ENCODE assay signal across 8 cellular contexts in the genomic region with DNA sequence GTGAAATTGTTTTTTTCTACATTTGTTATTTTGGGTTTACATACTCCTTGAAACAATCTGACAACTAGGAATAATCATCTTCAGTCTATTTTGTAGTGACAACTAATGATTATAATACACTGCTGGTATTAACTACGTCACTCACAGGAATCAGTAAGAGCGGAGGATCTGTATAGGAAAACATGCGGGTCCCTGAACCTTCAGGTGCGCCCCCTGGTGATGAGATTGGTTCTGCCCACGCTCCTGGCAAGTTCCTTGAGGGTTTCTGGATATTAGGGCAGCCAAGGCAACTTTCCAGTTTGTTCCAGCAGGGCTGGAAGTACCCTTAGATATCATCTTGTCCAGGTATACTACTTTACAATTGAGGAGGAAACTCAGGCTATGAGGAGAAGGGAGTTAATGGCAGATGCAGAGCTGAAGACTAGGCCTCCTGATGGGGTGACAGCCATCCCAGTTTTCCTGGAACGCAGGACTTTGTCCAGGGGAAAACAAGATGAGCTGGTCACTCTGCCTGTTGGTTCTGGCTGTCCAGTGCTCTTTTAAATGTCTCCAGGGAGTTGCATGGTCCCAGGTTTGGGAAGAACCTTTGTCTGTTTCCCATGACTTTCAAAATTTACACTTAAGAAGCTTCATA. TPM values are rescaled to one million over a fixed set of nuclear protein-coding genes. Genes with fewer than 3 reads are reported as not detected.
DNase-seq lines count a peak whose midpoint lies in the region; ATAC-seq and TF ChIP-seq lines count a peak whose summit lies in the region.

No MANE protein-coding gene starts in this region.

- H2AFZ ChIP-seq in Karpas-422 (ENCODE audit: low read length) = no peak overlapping the region

- TF ChIP-seq EP300 in ovary (IDR thresholded peaks at IDR 0.05) = no peak

- no peaks in the 10 kb centered on the region for H3K36me3 Mint-ChIP-seq in activated T-helper 2 cell treated with anti-CD3 and anti-CD28 coated beads, Interferon-gamma antibody, Interleukin-2, Interleukin-4, amounts not matched to agents 10 μg/mL and 5 μg/mL and 100 μg/mL, durations not matched to agents 14 hours and 24 hours and 36 hours (ENCODE audit: low read depth)

- no peaks in the 10 kb centered on the region for H3K4me1 ChIP-seq in Karpas-422 (ENCODE audit: low read length)
- no peaks in the 10 kb centered on the region for H3K4me1 ChIP-seq in SJCRH30
- no peaks in the 10 kb centered on the region for H3K4me1 ChIP-seq in ovary (ENCODE audit: insufficient read depth)
- no peaks in the 10 kb centered on the region for H3K4me1 ChIP-seq in tibial artery

- H3K4me3 ChIP-seq in Karpas-422 (ENCODE audit: low read length) (no peak overlapping the region), SJCRH30 (no peak overlapping the region), foreskin fibroblast (ENCODE audit: low read depth in 1 of 2, low read length in 2 of 2) (no peak overlapping the region), ovary (no peak overlapping the region), tibial artery (no peak overlapping the region)

- H3K9me3 Mint-ChIP-seq in activated T-helper 2 cell treated with anti-CD3 and anti-CD28 coated beads, Interferon-gamma antibody, Interleukin-2, Interleukin-4, amounts not matched to agents 10 μg/mL and 5 μg/mL and 100 μg/mL, durations not matched to agents 14 hours and 24 hours and 36 hours = no peaks in the 10 kb centered on the region

- no peaks in the 10 kb centered on the region for H3K27me3 Mint-ChIP-seq in activated T-helper 2 cell treated with anti-CD3 and anti-CD28 coated beads, Interferon-gamma antibody, Interleukin-2, Interleukin-4, amounts not matched to agents 10 μg/mL and 5 μg/mL and 100 μg/mL, durations not matched to agents 14 hours and 24 hours and 36 hours (ENCODE audit: low read depth)

- H3K4me3 Mint-ChIP-seq in activated T-helper 2 cell treated with anti-CD3 and anti-CD28 coated beads, Interferon-gamma antibody, Interleukin-2, Interleukin-4, amounts not matched to agents 10 μg/mL and 5 μg/mL and 100 μg/mL, durations not matched to agents 14 hours and 24 hours and 36 hours (ENCODE audit: low read depth) = no peak overlapping the region

- no peak for ATAC-seq in GM18505 (IDR thresholded peaks at IDR 0.05; ENCODE audit: unreplicated experiment)

- H3K79me2 ChIP-seq in Karpas-422 (ENCODE audit: low read length) = no peaks in the 10 kb centered on the region

- H3K9me2 ChIP-seq in Karpas-422 (replicated peaks; ENCODE audit: insufficient read depth, low read length) = no peaks in the 10 kb centered on the region

- H3K27ac ChIP-seq in Karpas-422 (ENCODE audit: low read length) (no peak overlapping the region), SJCRH30 (no peak overlapping the region), ovary (no peak overlapping the region), tibial artery (no peak overlapping the region)

- H3K36me3 ChIP-seq in Karpas-422 (ENCODE audit: insufficient read depth, low read length) (no peaks in the 10 kb centered on the region), SJCRH30 (no peaks in the 10 kb centered on the region), ovary (no peaks in the 10 kb centered on the region), tibial artery (no peaks in the 10 kb centered on the region)

- H3K9me3 ChIP-seq in Karpas-422 (ENCODE audit: low read length) (no peaks in the 10 kb centered on the region), SJCRH30 (replicated peaks) (no peaks in the 10 kb centered on the region), ovary (no peaks in the 10 kb centered on the region), tibial artery (no peaks in the 10 kb centered on the region)

- TF ChIP-seq CTCF in foreskin fibroblast (IDR thresholded peaks at IDR 0.05; ENCODE audit: low read depth, low read length) = peak; percentile 93
- peak in 2 of 3 donors; percentile 38 to 52 for TF ChIP-seq CTCF in ovary (IDR thresholded peaks at IDR 0.05)
- TF ChIP-seq CTCF in tibial artery (IDR thresholded peaks at IDR 0.05) = peak; percentile 60 to 75

- H3K4me1 Mint-ChIP-seq in activated T-helper 2 cell treated with anti-CD3 and anti-CD28 coated beads, Interferon-gamma antibody, Interleukin-2, Interleukin-4, amounts not matched to agents 10 μg/mL and 5 μg/mL and 100 μg/mL, durations not matched to agents 14 hours and 24 hours and 36 hours (ENCODE audit: low read depth) = peaks cover 7% of the 10 kb centered on the region

- no peaks in the 10 kb centered on the region for H4K20me1 ChIP-seq in Karpas-422 (ENCODE audit: insufficient read depth, low read depth, low read length)

- no peak overlapping the region for H3K4me2 ChIP-seq in Karpas-422 (ENCODE audit: low read depth, low read length, poor library complexity, severe bottlenecking)

- no peak overlapping the region for H3K9ac ChIP-seq in Karpas-422 (ENCODE audit: low read length)

- no peak overlapping the region for H3K27ac Mint-ChIP-seq in activated T-helper 2 cell treated with anti-CD3 and anti-CD28 coated beads, Interferon-gamma antibody, Interleukin-2, Interleukin-4, amounts not matched to agents 10 μg/mL and 5 μg/mL and 100 μg/mL, durations not matched to agents 14 hours and 24 hours and 36 hours

- intact Hi-C loops in activated T-helper 2 cell treated with anti-CD3 and anti-CD28 coated beads, Interferon-gamma antibody, Interleukin-2, Interleukin-4, amounts not matched to agents 10 μg/mL and 5 μg/mL and 100 μg/mL, durations not matched to agents 14 hours and 24 hours and 36 hours (cut with micrococcal nuclease) = loop anchor here (1.0 to 5.0 kb wide), 3 partner anchors 33 to 440 kb away; no protein-coding TSS in a partner anchor
- intact Hi-C loops in ovary (cut with DNase I) = no loop called here
- intact Hi-C loops in tibial artery (cut with DNase I; ENCODE audit: low total_unique reads) = loop anchor here (5.0 kb wide), 1 partner anchor 37 kb away; the partner anchor contains the start of gene FAM13B

- DNase-seq in GF-D8 (lab: John Stamatoyannopoulos, UW) (peak; percentile 2), Karpas-422 (peak; percentile 85), SJCRH30 (peak; percentile 62 to 84), foreskin fibroblast (peak; percentile 56 to 88), ovary (peak; percentile 35 to 77 (median 72)), tibial artery (peak; percentile 72 to 80)
- DNase-seq in activated T-helper 2 cell treated with anti-CD3 and anti-CD28 coated beads, Interferon-gamma antibody, Interleukin-2, Interleukin-4, amounts not matched to agents 10 μg/mL and 5 μg/mL and 100 μg/mL, durations not matched to agents 14 hours and 24 hours and 36 hours (ENCODE audit: low spot score) = peak; percentile 48

- H3K27me3 ChIP-seq in Karpas-422 (ENCODE audit: low read length) = no peaks in the 10 kb centered on the region
- H3K27me3 ChIP-seq in SJCRH30 = no peaks in the 10 kb centered on the region
- H3K27me3 ChIP-seq in ovary = no peaks in the 10 kb centered on the region
- H3K27me3 ChIP-seq in tibial artery = peaks cover 0 to 5% of the 10 kb centered on the region in 2 donors

- TF ChIP-seq POLR2A in ovary (IDR thresholded peaks at IDR 0.05) = no peak
- no peak for TF ChIP-seq POLR2A in GM18505 (IDR thresholded peaks at IDR 0.05; ENCODE audit: borderline replicate concordance, extremely low read depth, insufficient read depth, insufficient read length)

- 23 to 31% (median 24%) methylated on average over 6 of the region's 6 CpGs for WGBS in ovary, 3 donors

RNA-seq across cellular contexts. Expression of gene WNT8A, which starts 15.0 kb away (rescaled TPM):
- not detected in 2 replicates for total RNA-seq in Karpas-422 (2014; rRNA removed; shearing (Covaris generic); ENCODE audit: low replicate concordance)
- not detected in 2 replicates for total RNA-seq in SJCRH30 (2014; rRNA removed; shearing (Covaris generic))
- total RNA-seq in activated T-helper 2 cell treated with anti-CD3 and anti-CD28 coated beads, Interferon-gamma antibody, Interleukin-2, Interleukin-4, amounts not matched to agents 10 μg/mL and 5 μg/mL and 100 μg/mL, durations not matched to agents 14 hours and 24 hours and 36 hours = not detected in 2 replicates
- not detected for total RNA-seq in ovary
- not detected for polyA plus RNA-seq in ovary

RNA-seq across cellular contexts. Expression of gene FAM13B, which starts 36.0 kb away (rescaled TPM):
- total RNA-seq in Karpas-422 (2014; rRNA removed; shearing (Covaris generic); ENCODE audit: low replicate concordance) = 16.9 and 23.2 TPM in 2 replicates
- 18.5 and 22.1 TPM in 2 replicates for total RNA-seq in SJCRH30 (2014; rRNA removed; shearing (Covaris generic))
- total RNA-seq in activated T-helper 2 cell treated with anti-CD3 and anti-CD28 coated beads, Interferon-gamma antibody, Interleukin-2, Interleukin-4, amounts not matched to agents 10 μg/mL and 5 μg/mL and 100 μg/mL, durations not matched to agents 14 hours and 24 hours and 36 hours = 20.3 and 22.8 TPM in 2 replicates
- 10 to 100 TPM; 28.5 to 56.7 (median 47.3) TPM for total RNA-seq in ovary
- 10 to 100 TPM; 18.8 to 32.2 TPM for polyA plus RNA-seq in ovary

Comparison
In these comparisons a context has a peak if more than half of its experiments do, and no peak if none do; other contexts are left out.
1. DNase-seq: peak in every context shown above with its lines; median percentile 85 in Karpas-422; 76 in tibial artery; 73 in SJCRH30; 72 in foreskin fibroblast; 72 in ovary; 48 in activated T-helper 2 cell treated with anti-CD3 and anti-CD28 coated beads, Interferon-gamma antibody, Interleukin-2, Interleukin-4, amounts not matched to agents 10 μg/mL and 5 μg/mL and 100 μg/mL, durations not matched to agents 14 hours and 24 hours and 36 hours; 2 in GF-D8.
2. intact Hi-C loops: an anchor here in activated T-helper 2 cell treated with anti-CD3 and anti-CD28 coated beads, Interferon-gamma antibody, Interleukin-2, Interleukin-4, amounts not matched to agents 10 μg/mL and 5 μg/mL and 100 μg/mL, durations not matched to agents 14 hours and 24 hours and 36 hours (1.0 to 5.0 kb wide) and tibial artery (5.0 kb wide); none called in ovary.